32 cellular contexts compared by ENCODE assay signal in the genomic region with DNA sequence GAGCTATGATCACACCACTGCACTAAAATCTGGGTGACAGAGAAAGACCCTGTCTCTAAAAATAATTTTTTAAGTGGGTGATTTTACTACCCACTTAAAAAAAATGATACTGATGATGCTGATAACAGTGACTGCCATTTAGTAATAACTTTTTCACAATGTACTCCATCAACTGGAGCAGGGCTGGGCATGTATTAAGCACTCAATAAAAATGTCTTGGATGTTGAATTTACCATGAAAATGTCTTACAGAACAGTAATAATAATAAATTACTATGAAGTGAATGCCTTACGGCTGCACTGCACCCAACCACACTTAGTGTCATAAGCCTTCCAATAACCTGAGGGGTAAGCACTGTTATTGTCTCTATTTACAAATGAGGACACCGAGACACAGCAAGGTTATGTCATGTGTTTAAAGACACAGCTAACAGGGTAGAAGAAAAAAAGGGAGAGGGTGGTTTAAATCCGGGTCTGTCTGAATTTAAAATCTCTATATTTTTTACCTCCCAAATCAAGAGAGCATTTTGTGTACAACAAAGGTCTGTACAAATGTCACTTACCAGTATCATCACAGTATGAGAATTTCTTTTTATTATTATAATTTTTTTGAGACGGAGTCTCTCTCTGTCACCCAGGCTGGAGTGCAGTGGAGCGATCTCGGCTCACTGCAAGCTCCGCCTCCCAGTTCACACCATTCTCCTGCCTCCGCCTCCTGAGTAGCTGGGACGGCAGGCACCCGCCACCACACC. TPM values are rescaled to one million over a fixed set of nuclear protein-coding genes. Genes with fewer than 3 reads are reported as not detected.
"Had no signal": no experiment of that assay in that cellular context is flagged by ENCODE, and none has a peak within 500 bp of the region (broad histone marks: within the 10 kb centered on the region; RNA-seq: fewer than 3 reads in every experiment).

No MANE protein-coding gene starts in this region.

- DNase-seq: naive thymus-derived CD8-positive, alpha-beta T cell; nephron progenitor cell; nucleus accumbens; ovary; posterior cingulate gyrus; psoas muscle; right cardiac atrium; right lobe of liver; sigmoid colon; small intestine; stimulated activated CD4-positive, alpha-beta T cell treated with anti-CD3 and anti-CD28 coated beads, Interleukin-15, amount 100 ng/mL, for 24 hours; stimulated activated CD4-positive, alpha-beta T cell treated with anti-CD3 and anti-CD28 coated beads, Interleukin-2, amount 100 ng/mL, for 24 hours; stimulated activated CD4-positive, alpha-beta T cell treated with anti-CD3 and anti-CD28 coated beads, Interleukin-2, amount 100 ng/mL, for 48 hours; stimulated activated CD4-positive, alpha-beta T cell treated with anti-CD3 and anti-CD28 coated beads, Interleukin-4, amount 100 ng/mL, for 24 hours; stimulated activated naive B cell treated with anti-CD40 and anti-IgM and Interleukin-4, amounts not matched to agents 10 μg/mL and 1 μg/mL and 100 μg/mL, for 72 hours; stimulated activated naive CD4-positive, alpha-beta T cell treated with Interleukin-2 at 50 U/mL for 16 hours; stomach; thyroid gland; trophoblast cell had no signal

- H3K27ac Mint-ChIP-seq: naive thymus-derived CD8-positive, alpha-beta T cell; natural killer cell treated with Interleukin-12 subunit alpha and Interleukin-12 subunit beta and Interleukin-15 and Interleukin-18, amount 100 ng/mL, for 72 hours; nephron progenitor cell; progenitor cell of endocrine pancreas; stimulated activated effector memory CD8-positive, alpha-beta T cell treated with anti-CD3 and anti-CD28 coated beads, Interleukin-12 subunit alpha, Interleukin-12 subunit beta, amount 100 ng/mL, for 72 hours; stimulated activated naive B cell treated with anti-CD40 and anti-IgM and Interleukin-4, amounts not matched to agents 10 μg/mL and 1 μg/mL and 100 μg/mL, for 72 hours; stimulated activated naive CD8-positive, alpha-beta T cell treated with anti-CD3 and anti-CD28 coated beads, Interleukin-15, Interleukin-2, amounts not matched to agents 100 ng/mL and 50 ng/mL, for 24 hours had no signal

- H3K4me3 ChIP-seq: ovary, psoas muscle, right lobe of liver, sigmoid colon, stomach, thoracic aorta, thyroid gland, tibial nerve, upper lobe of left lung, vagina had no signal

- H3K27ac ChIP-seq: neutrophil, ovary, parathyroid adenoma, psoas muscle, right lobe of liver, sigmoid colon, stomach, thoracic aorta, thyroid gland, tibial nerve, upper lobe of left lung, vagina had no signal

- H3K9me3 ChIP-seq: neutrophil, ovary, psoas muscle, right lobe of liver, sigmoid colon, stomach, thoracic aorta, thyroid gland, tibial nerve, upper lobe of left lung, vagina had no signal

- H3K36me3 Mint-ChIP-seq: naive thymus-derived CD8-positive, alpha-beta T cell; natural killer cell treated with Interleukin-12 subunit alpha and Interleukin-12 subunit beta and Interleukin-15 and Interleukin-18, amount 100 ng/mL, for 72 hours; stimulated activated effector memory CD8-positive, alpha-beta T cell treated with anti-CD3 and anti-CD28 coated beads, Interleukin-12 subunit alpha, Interleukin-12 subunit beta, amount 100 ng/mL, for 72 hours; stimulated activated naive B cell treated with anti-CD40 and anti-IgM and Interleukin-4, amounts not matched to agents 10 μg/mL and 1 μg/mL and 100 μg/mL, for 72 hours had no signal

- H3K4me1 ChIP-seq: parathyroid adenoma, psoas muscle, right lobe of liver, sigmoid colon, stomach, thyroid gland, tibial nerve, upper lobe of left lung, vagina had no signal

- H3K36me3 ChIP-seq: neutrophil, ovary, right lobe of liver, sigmoid colon, stomach, thoracic aorta, thyroid gland, tibial nerve, upper lobe of left lung, vagina had no signal

- H3K9me3 Mint-ChIP-seq: naive thymus-derived CD8-positive, alpha-beta T cell; natural killer cell treated with Interleukin-12 subunit alpha and Interleukin-12 subunit beta and Interleukin-15 and Interleukin-18, amount 100 ng/mL, for 72 hours; nephron progenitor cell; neural crest cell; stimulated activated effector memory CD8-positive, alpha-beta T cell treated with anti-CD3 and anti-CD28 coated beads, Interleukin-12 subunit alpha, Interleukin-12 subunit beta, amount 100 ng/mL, for 72 hours; stimulated activated naive B cell treated with anti-CD40 and anti-IgM and Interleukin-4, amounts not matched to agents 10 μg/mL and 1 μg/mL and 100 μg/mL, for 72 hours; stimulated activated naive CD8-positive, alpha-beta T cell treated with anti-CD3 and anti-CD28 coated beads, Interleukin-15, Interleukin-2, amounts not matched to agents 100 ng/mL and 50 ng/mL, for 24 hours had no signal

- H3K4me1 Mint-ChIP-seq: naive thymus-derived CD8-positive, alpha-beta T cell; nephron progenitor cell; neural crest cell; stimulated activated effector memory CD8-positive, alpha-beta T cell treated with anti-CD3 and anti-CD28 coated beads, Interleukin-12 subunit alpha, Interleukin-12 subunit beta, amount 100 ng/mL, for 72 hours; stimulated activated naive B cell treated with anti-CD40 and anti-IgM and Interleukin-4, amounts not matched to agents 10 μg/mL and 1 μg/mL and 100 μg/mL, for 72 hours had no signal

- ATAC-seq: naive thymus-derived CD8-positive, alpha-beta T cell; natural killer cell treated with Interleukin-12 subunit alpha and Interleukin-12 subunit beta and Interleukin-15 and Interleukin-18, amount 100 ng/mL, for 72 hours; psoas muscle; right cardiac atrium; right lobe of liver; stimulated activated effector memory CD8-positive, alpha-beta T cell treated with anti-CD3 and anti-CD28 coated beads, Interleukin-12 subunit alpha, Interleukin-12 subunit beta, amount 100 ng/mL, for 72 hours; stimulated activated naive B cell treated with anti-CD40 and anti-IgM and Interleukin-4, amounts not matched to agents 10 μg/mL and 1 μg/mL and 100 μg/mL, for 72 hours had no signal

- H3K4me3 Mint-ChIP-seq: naive thymus-derived CD8-positive, alpha-beta T cell; natural killer cell treated with Interleukin-12 subunit alpha and Interleukin-12 subunit beta and Interleukin-15 and Interleukin-18, amount 100 ng/mL, for 72 hours; nephron progenitor cell; neural crest cell; stimulated activated effector memory CD8-positive, alpha-beta T cell treated with anti-CD3 and anti-CD28 coated beads, Interleukin-12 subunit alpha, Interleukin-12 subunit beta, amount 100 ng/mL, for 72 hours; stimulated activated naive B cell treated with anti-CD40 and anti-IgM and Interleukin-4, amounts not matched to agents 10 μg/mL and 1 μg/mL and 100 μg/mL, for 72 hours; stimulated activated naive CD8-positive, alpha-beta T cell treated with anti-CD3 and anti-CD28 coated beads, Interleukin-15, Interleukin-2, amounts not matched to agents 100 ng/mL and 50 ng/mL, for 24 hours had no signal

- FAIRE-seq: small intestine, urothelium cell line had no signal

RNA-seq across cellular contexts. Expression of gene RIMS4, which starts 21.5 kb away (rescaled TPM):
- total RNA-seq: naive thymus-derived CD8-positive, alpha-beta T cell; natural killer cell treated with Interleukin-12 subunit alpha and Interleukin-12 subunit beta and Interleukin-15 and Interleukin-18, amount 100 ng/mL, for 72 hours; right lobe of liver had no signal

RNA-seq across cellular contexts. Expression of gene KCNK15, which starts 43.2 kb away (rescaled TPM):
- total RNA-seq: naive thymus-derived CD8-positive, alpha-beta T cell; neural crest cell; temporal lobe had no signal
